31 cellular contexts compared by ENCODE assay signal in the genomic region with DNA sequence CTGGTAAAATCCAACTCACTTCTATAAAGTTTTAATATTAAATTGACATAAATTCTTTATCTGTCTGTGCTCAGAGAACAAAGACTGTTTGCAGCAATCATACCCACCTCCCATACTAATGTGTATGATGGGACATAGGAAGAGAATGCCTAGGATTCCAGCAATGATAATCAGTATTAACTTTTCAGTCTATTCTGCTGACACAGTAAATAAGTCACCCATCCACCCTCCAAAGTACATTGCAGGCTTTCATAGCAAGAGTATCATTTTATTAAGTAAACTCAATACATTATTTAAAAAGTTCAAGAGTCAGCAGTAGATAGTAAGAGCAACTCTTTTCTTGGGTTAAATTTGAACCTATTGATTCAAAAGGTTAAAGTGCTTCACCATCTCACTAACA.
"Had no signal": no experiment of that assay in that cellular context is flagged by ENCODE, and none has a peak within 500 bp of the region (broad histone marks: within the 10 kb centered on the region; RNA-seq: fewer than 3 reads in every experiment).

No MANE protein-coding gene starts in this region.

- H3K4me3 ChIP-seq: esophagus muscularis mucosa, gastrocnemius medialis, heart left ventricle had no signal

- ATAC-seq: activated CD8-positive, alpha-beta T cell treated with anti-CD3 and anti-CD28 coated beads for 36 hours; activated T-cell treated with anti-CD3 and anti-CD28 coated beads, Interleukin-2, amount 50 U/mL, for 4 hours; activated T-helper 17 cell treated with anti-CD3 and anti-CD28 coated beads, Interleukin-2, amount 50 U/mL, for 72 hours; effector memory CD8-positive, alpha-beta T cell; gastrocnemius medialis; heart left ventricle; WTC11 had no signal

- H3K27me3 ChIP-seq: brain microvascular endothelial cell, esophagus muscularis mucosa, foreskin keratinocyte, gastrocnemius medialis, heart left ventricle had no signal

- H3K27ac ChIP-seq: brain microvascular endothelial cell, esophagus muscularis mucosa, foreskin keratinocyte, gastrocnemius medialis, heart left ventricle, VCaP had no signal

- H3K9me3 ChIP-seq: esophagus muscularis mucosa, gastrocnemius medialis, heart left ventricle had no signal

- DNase-seq: activated CD4-positive, alpha-beta T cell treated with anti-CD3 and anti-CD28 coated beads for 1 hour; activated CD4-positive, alpha-beta T cell treated with anti-CD3 and anti-CD28 coated beads for 4 hours; activated CD4-positive, alpha-beta T cell treated with anti-CD3 and anti-CD28 coated beads, Interleukin-2, amount 50 U/mL, for 1 hour; activated CD4-positive, alpha-beta T cell treated with anti-CD3 and anti-CD28 coated beads, Interleukin-2, amount 50 U/mL, for 48 hours; activated effector memory CD4-positive, alpha-beta T cell treated with Interleukin-2 at 50 U/mL for 16 hours; activated gamma-delta T cell treated with Interleukin-2 at 50 U/mL for 16 hours; activated naive CD4-positive, alpha-beta T cell treated with anti-CD3 and anti-CD28 coated beads, Interleukin-2, amount 50 U/mL, for 16 hours; activated naive CD4-positive, alpha-beta T cell treated with Interleukin-2 at 50 U/mL for 16 hours; activated T-cell treated with anti-CD3 and anti-CD28 coated beads, Interleukin-2, amount 50 U/mL, for 4 hours; amniotic stem cell; anterior cingulate cortex; brain microvascular endothelial cell; cortex of kidney; dermis blood vessel endothelial cell; effector CD4-positive, alpha-beta T cell; effector memory CD8-positive, alpha-beta T cell; erythroblast; foreskin keratinocyte; gastrocnemius medialis; glutamatergic neuron; heart left ventricle; hypothalamus; T1000 had no signal

- H3K4me1 ChIP-seq: foreskin keratinocyte, gastrocnemius medialis had no signal

- FAIRE-seq: astrocyte, bronchial epithelial cell, colon had no signal
